12 cellular contexts compared by ENCODE assay signal in genomic region chr6:4906942-4907300, GRCh38.
DNase-seq lines count a peak whose midpoint lies in the region; ATAC-seq lines count a peak whose summit lies in the region.
"Had no signal": no experiment of that assay in that cellular context is flagged by ENCODE, and none has a peak within 500 bp of the region (broad histone marks: within the 10 kb centered on the region; RNA-seq: fewer than 3 reads in every experiment).

No MANE protein-coding gene starts in this region.

- intact Hi-C loops in activated CD4-positive, alpha-beta T cell treated with anti-CD3 and anti-CD28 coated beads, Interleukin-2, amount 10 ng/mL, durations not matched to agents 24 days and 14 days (cut with micrococcal nuclease), result no loop called here

- ATAC-seq in HG03108 (IDR thresholded peaks at IDR 0.05; ENCODE audit: unreplicated experiment) (peak; percentile 42), GM19023 (IDR thresholded peaks at IDR 0.05; ENCODE audit: unreplicated experiment) (no peak), HG03196 (IDR thresholded peaks at IDR 0.05; ENCODE audit: unreplicated experiment) (no peak)
- no peak for ATAC-seq in stimulated activated memory B cell treated with anti-CD40 and anti-IgM and Interleukin-4, amounts not matched to agents 10 μg/mL and 1 μg/mL and 100 μg/mL, for 72 hours
- ATAC-seq: A549 had no signal

- H3K27ac Mint-ChIP-seq in activated CD4-positive, alpha-beta T cell treated with anti-CD3 and anti-CD28 coated beads, Interleukin-2, amount 10 ng/mL, durations not matched to agents 24 days and 14 days, result peak overlapping the region; percentile 69
- peak overlapping the region; percentile 49 for H3K27ac Mint-ChIP-seq in stimulated activated memory B cell treated with anti-CD40 and anti-IgM and Interleukin-4, amounts not matched to agents 10 μg/mL and 1 μg/mL and 100 μg/mL, for 72 hours

- H3K9me3 Mint-ChIP-seq in activated CD4-positive, alpha-beta T cell treated with anti-CD3 and anti-CD28 coated beads, Interleukin-2, amount 10 ng/mL, durations not matched to agents 24 days and 14 days, result no peaks in the 10 kb centered on the region
- no peaks in the 10 kb centered on the region for H3K9me3 Mint-ChIP-seq in stimulated activated memory B cell treated with anti-CD40 and anti-IgM and Interleukin-4, amounts not matched to agents 10 μg/mL and 1 μg/mL and 100 μg/mL, for 72 hours

- H3K36me3 Mint-ChIP-seq in activated CD4-positive, alpha-beta T cell treated with anti-CD3 and anti-CD28 coated beads, Interleukin-2, amount 10 ng/mL, durations not matched to agents 24 days and 14 days (ENCODE audit: low read depth), result peaks cover 10% of the 10 kb centered on the region
- peaks cover 24% of the 10 kb centered on the region for H3K36me3 Mint-ChIP-seq in stimulated activated memory B cell treated with anti-CD40 and anti-IgM and Interleukin-4, amounts not matched to agents 10 μg/mL and 1 μg/mL and 100 μg/mL, for 72 hours

- peak overlapping the region; percentile 66 for H3K4me3 Mint-ChIP-seq in activated CD4-positive, alpha-beta T cell treated with anti-CD3 and anti-CD28 coated beads, Interleukin-2, amount 10 ng/mL, durations not matched to agents 24 days and 14 days
- H3K4me3 Mint-ChIP-seq in stimulated activated memory B cell treated with anti-CD40 and anti-IgM and Interleukin-4, amounts not matched to agents 10 μg/mL and 1 μg/mL and 100 μg/mL, for 72 hours, result peak overlapping the region; percentile 10

- DNase-seq in activated CD4-positive, alpha-beta T cell treated with anti-CD3 and anti-CD28 coated beads, Interleukin-2, amount 10 ng/mL, durations not matched to agents 24 days and 14 days, result peak; percentile 64
- DNase-seq in activated CD4-positive, alpha-beta T cell treated with anti-CD3 and anti-CD28 coated beads, Interleukin-2, amount 50 U/mL, for 48 hours, result no peak
- DNase-seq in astrocyte of the hippocampus (ENCODE audit: low read depth, low spot score), result peak; percentile 35
- DNase-seq in NCI-H510A (lab: John Stamatoyannopoulos, UW), result no peak
- DNase-seq: activated effector memory CD4-positive, alpha-beta T cell treated with anti-CD3 and anti-CD28 coated beads, Interleukin-2, amount 50 U/mL, for 16 hours; NCI-H1436; SK-N-SH had no signal

- peaks cover 35% of the 10 kb centered on the region for H3K4me1 Mint-ChIP-seq in activated CD4-positive, alpha-beta T cell treated with anti-CD3 and anti-CD28 coated beads, Interleukin-2, amount 10 ng/mL, durations not matched to agents 24 days and 14 days
- H3K4me1 Mint-ChIP-seq in stimulated activated memory B cell treated with anti-CD40 and anti-IgM and Interleukin-4, amounts not matched to agents 10 μg/mL and 1 μg/mL and 100 μg/mL, for 72 hours, result peaks cover 49% of the 10 kb centered on the region

- no peaks in the 10 kb centered on the region for H3K27me3 Mint-ChIP-seq in activated CD4-positive, alpha-beta T cell treated with anti-CD3 and anti-CD28 coated beads, Interleukin-2, amount 10 ng/mL, durations not matched to agents 24 days and 14 days
- no peaks in the 10 kb centered on the region for H3K27me3 Mint-ChIP-seq in stimulated activated memory B cell treated with anti-CD40 and anti-IgM and Interleukin-4, amounts not matched to agents 10 μg/mL and 1 μg/mL and 100 μg/mL, for 72 hours

Comparison
In these comparisons a context has a peak if more than half of its experiments do, and no peak if none do; other contexts are left out.
1. DNase-seq: peak in activated CD4-positive, alpha-beta T cell treated with anti-CD3 and anti-CD28 coated beads, Interleukin-2, amount 10 ng/mL, durations not matched to agents 24 days and 14 days (single experiment) and astrocyte of the hippocampus (single experiment); none in activated CD4-positive, alpha-beta T cell treated with anti-CD3 and anti-CD28 coated beads, Interleukin-2, amount 50 U/mL, for 48 hours (0 of 2) and NCI-H510A (single experiment).